ENCODE assay signal across 31 cellular contexts in the genomic region with DNA sequence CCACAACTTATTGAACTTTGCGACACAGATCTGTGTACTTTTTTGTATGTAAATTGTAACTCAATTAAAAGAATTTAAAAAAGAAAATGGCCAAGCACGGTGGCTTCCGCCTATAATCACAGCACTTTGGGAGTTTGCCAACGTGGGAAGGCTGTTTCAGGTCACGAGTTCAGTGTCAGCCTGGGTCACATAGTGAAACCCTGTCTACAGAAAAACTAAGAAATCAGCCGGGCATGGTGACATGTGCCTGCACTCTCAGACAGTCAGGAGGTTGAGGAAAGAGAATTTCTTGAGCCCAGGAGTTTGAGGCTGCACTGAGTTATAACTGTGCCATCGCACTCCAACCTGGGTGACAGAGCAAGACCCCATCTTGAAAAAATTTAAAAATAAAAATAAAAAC.
"Had no signal": no experiment of that assay in that cellular context is flagged by ENCODE, and none has a peak within 500 bp of the region (broad histone marks: within the 10 kb centered on the region; RNA-seq: fewer than 3 reads in every experiment).

No MANE protein-coding gene starts in this region.

- H3K27me3 ChIP-seq: left lung, neural progenitor cell, neutrophil, stomach, tibial nerve, vagina had no signal

- H3K36me3 Mint-ChIP-seq: mesothelial cell of epicardium; naive B cell; natural killer cell; neural progenitor cell; stimulated activated naive B cell treated with anti-CD40 and anti-IgM and Interleukin-4, amounts not matched to agents 10 μg/mL and 1 μg/mL and 100 μg/mL, for 72 hours; type B pancreatic cell had no signal

- H3K4me2 ChIP-seq: neural progenitor cell had no signal

- ATAC-seq: left cardiac atrium; left lung; lower lobe of right lung; natural killer cell; right cardiac atrium; sciatic nerve; stimulated activated naive B cell treated with anti-CD40 and anti-IgM and Interleukin-4, amounts not matched to agents 10 μg/mL and 1 μg/mL and 100 μg/mL, for 72 hours; stimulated activated naive CD8-positive, alpha-beta T cell treated with anti-CD3 and anti-CD28 coated beads, Interleukin-15, Interleukin-2, amounts not matched to agents 100 U/mL and 50 U/mL, for 24 hours had no signal

- H3K4me3 Mint-ChIP-seq: mesothelial cell of epicardium; naive B cell; natural killer cell; nephron progenitor cell; neural progenitor cell; stimulated activated naive B cell treated with anti-CD40 and anti-IgM and Interleukin-4, amounts not matched to agents 10 μg/mL and 1 μg/mL and 100 μg/mL, for 72 hours; type B pancreatic cell had no signal

- H3K4me1 Mint-ChIP-seq: natural killer cell, neural progenitor cell had no signal

- H3K27ac Mint-ChIP-seq: mesothelial cell of epicardium; natural killer cell; nephron progenitor cell; progenitor cell of endocrine pancreas; stimulated activated naive B cell treated with anti-CD40 and anti-IgM and Interleukin-4, amounts not matched to agents 10 μg/mL and 1 μg/mL and 100 μg/mL, for 72 hours; type B pancreatic cell had no signal

- H3K9me3 Mint-ChIP-seq: mesothelial cell of epicardium; natural killer cell; nephron progenitor cell; neural progenitor cell; stimulated activated naive B cell treated with anti-CD40 and anti-IgM and Interleukin-4, amounts not matched to agents 10 μg/mL and 1 μg/mL and 100 μg/mL, for 72 hours; type B pancreatic cell had no signal

- H3K27me3 Mint-ChIP-seq: naive B cell, progenitor cell of endocrine pancreas, type B pancreatic cell had no signal

- DNase-seq: hippocampal formation; kidney glomerular epithelial cell; left cardiac atrium; left lung; lower lobe of right lung; mammary epithelial cell; mesendoderm; naive B cell; natural killer cell; nephron progenitor cell; occipital lobe; retina; right cardiac atrium; stimulated activated CD4-positive, alpha-beta T cell treated with anti-CD3 and anti-CD28 coated beads, Interleukin-12 subunit alpha, Interleukin-12 subunit beta, amount 100 ng/mL, for 4 hours; stimulated activated CD4-positive, alpha-beta T cell treated with anti-CD3 and anti-CD28 coated beads, Interleukin-15, amount 100 ng/mL, for 24 hours; stimulated activated CD4-positive, alpha-beta T cell treated with anti-CD3 and anti-CD28 coated beads, Interleukin-2, amount 100 ng/mL, for 24 hours; stimulated activated CD4-positive, alpha-beta T cell treated with anti-CD3 and anti-CD28 coated beads, Interleukin-4, amount 100 ng/mL, for 1 hour; stimulated activated naive B cell treated with anti-CD40 and anti-IgM and Interleukin-4, amounts not matched to agents 10 μg/mL and 1 μg/mL and 100 μg/mL, for 72 hours; stimulated activated naive CD8-positive, alpha-beta T cell treated with anti-CD3 and anti-CD28 coated beads, Interleukin-15, Interleukin-2, amounts not matched to agents 100 U/mL and 50 U/mL, for 24 hours; stomach had no signal

- H3K4me1 ChIP-seq: left lung, lower lobe of right lung, parathyroid adenoma, stomach, tibial nerve, vagina had no signal

- H3K27ac ChIP-seq: left lung, lower lobe of right lung, neural progenitor cell, neutrophil, parathyroid adenoma, skin epidermis, stomach, thoracic aorta, tibial nerve, vagina had no signal

- H3K9me3 ChIP-seq: left lung, lower lobe of right lung, neutrophil, stomach, thoracic aorta, tibial nerve, vagina had no signal

- H3K4me3 ChIP-seq: left lung, lower lobe of right lung, neural progenitor cell, skin epidermis, stomach, thoracic aorta, tibial nerve, vagina had no signal

- H3K79me2 ChIP-seq: parathyroid adenoma had no signal

- H3K9ac ChIP-seq: neural progenitor cell, parathyroid adenoma had no signal

- H2AFZ ChIP-seq: neural progenitor cell, parathyroid adenoma had no signal
